In the genomic region with DNA sequence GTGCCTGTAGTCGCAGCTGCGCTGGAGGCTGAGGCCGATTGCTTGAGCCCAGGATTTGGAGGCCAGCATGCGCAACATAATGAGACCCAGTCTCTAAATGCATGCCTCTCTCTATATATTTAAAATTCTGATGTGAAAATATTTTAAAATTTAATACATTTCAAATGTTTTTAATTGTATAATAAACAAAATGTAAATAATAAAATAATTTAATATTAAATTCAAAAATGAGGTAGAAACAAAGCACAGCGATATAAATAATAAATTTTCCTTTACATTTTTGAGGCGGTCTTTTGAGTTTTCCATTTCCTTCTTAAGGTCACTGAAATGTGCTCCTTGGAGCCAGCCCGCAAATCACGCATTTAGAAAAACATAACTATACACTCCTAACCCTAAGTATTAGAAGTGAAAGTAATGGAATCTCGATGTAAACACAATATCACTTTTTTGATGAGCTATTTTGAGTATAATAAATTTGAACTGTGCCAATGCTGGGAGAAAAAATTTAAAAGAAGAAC, we compare ENCODE assay signal across 1 cellular context.
TF ChIP-seq lines count a peak whose summit lies in the region.

No MANE protein-coding gene starts in this region.

TF ChIP-seq in IMR-90, 13 proteins besides CTCF, POLR2A, EP300 and RAD21 (continued from another document):
- TF ChIP-seq, protein P1, sequence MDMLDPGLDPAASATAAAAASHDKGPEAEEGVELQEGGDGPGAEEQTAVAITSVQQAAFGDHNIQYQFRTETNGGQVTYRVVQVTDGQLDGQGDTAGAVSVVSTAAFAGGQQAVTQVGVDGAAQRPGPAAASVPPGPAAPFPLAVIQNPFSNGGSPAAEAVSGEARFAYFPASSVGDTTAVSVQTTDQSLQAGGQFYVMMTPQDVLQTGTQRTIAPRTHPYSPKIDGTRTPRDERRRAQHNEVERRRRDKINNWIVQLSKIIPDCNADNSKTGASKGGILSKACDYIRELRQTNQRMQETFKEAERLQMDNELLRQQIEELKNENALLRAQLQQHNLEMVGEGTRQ (IDR thresholded peaks at IDR 0.05; ENCODE audit: low read depth, low read length) = no peak
- no peak for TF ChIP-seq CEBPB (IDR thresholded peaks at IDR 0.05; ENCODE audit: low read depth, low read length)
- TF ChIP-seq BHLHE40 (IDR thresholded peaks at IDR 0.05; ENCODE audit: low read depth, low read length) = no peak
- no peak for TF ChIP-seq MXI1 (IDR thresholded peaks at IDR 0.05; ENCODE audit: borderline replicate concordance, low read depth, low read length)
- TF ChIP-seq SMC3 (IDR thresholded peaks at IDR 0.05; ENCODE audit: low read depth, low read length) = no peak
TF ChIP-seq in IMR-90: peak in this region for 0.
